Comparison of ENCODE assay signal across 1 cellular context in the genomic region with DNA sequence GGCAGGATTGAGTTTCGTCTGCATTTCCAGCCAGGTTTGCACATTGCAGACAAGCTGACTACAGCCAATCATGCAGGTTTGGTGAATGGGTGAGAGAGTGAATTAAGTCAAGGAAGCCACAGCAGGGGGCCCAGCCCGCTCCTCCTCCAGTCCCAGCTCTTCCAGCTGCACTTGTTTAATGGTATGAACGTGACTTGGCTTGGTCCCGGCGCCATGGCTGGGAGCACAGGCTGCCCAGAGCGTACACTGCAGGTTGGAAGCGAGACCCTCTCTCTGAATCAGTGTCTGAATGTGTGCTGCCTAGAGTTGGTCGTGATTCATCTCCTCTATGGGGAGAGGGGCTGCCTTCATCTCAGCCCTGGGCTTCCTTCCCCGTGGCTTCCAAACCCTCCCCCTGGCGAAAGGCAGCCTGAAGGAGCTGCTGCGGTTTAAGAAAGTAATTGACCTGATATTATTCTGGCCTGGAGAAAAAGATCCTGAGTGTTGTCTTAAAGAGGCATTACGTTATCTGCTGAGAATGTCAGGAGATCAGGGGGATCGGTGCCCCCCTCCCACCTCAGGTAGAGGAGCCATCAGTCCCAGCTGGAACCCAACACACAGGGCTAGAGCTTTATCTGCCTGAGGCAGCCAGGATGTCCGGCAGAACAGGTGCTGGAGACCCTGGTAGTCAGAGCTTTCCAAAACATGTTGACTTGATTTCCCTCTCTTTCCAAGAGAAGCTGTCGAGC.
TF ChIP-seq lines count a peak whose summit lies in the region.

No MANE protein-coding gene starts in this region.

TF ChIP-seq in HEK293, 187 proteins besides CTCF, POLR2A, EP300 and RAD21 (continued from another document):
- TF ChIP-seq, protein P1, sequence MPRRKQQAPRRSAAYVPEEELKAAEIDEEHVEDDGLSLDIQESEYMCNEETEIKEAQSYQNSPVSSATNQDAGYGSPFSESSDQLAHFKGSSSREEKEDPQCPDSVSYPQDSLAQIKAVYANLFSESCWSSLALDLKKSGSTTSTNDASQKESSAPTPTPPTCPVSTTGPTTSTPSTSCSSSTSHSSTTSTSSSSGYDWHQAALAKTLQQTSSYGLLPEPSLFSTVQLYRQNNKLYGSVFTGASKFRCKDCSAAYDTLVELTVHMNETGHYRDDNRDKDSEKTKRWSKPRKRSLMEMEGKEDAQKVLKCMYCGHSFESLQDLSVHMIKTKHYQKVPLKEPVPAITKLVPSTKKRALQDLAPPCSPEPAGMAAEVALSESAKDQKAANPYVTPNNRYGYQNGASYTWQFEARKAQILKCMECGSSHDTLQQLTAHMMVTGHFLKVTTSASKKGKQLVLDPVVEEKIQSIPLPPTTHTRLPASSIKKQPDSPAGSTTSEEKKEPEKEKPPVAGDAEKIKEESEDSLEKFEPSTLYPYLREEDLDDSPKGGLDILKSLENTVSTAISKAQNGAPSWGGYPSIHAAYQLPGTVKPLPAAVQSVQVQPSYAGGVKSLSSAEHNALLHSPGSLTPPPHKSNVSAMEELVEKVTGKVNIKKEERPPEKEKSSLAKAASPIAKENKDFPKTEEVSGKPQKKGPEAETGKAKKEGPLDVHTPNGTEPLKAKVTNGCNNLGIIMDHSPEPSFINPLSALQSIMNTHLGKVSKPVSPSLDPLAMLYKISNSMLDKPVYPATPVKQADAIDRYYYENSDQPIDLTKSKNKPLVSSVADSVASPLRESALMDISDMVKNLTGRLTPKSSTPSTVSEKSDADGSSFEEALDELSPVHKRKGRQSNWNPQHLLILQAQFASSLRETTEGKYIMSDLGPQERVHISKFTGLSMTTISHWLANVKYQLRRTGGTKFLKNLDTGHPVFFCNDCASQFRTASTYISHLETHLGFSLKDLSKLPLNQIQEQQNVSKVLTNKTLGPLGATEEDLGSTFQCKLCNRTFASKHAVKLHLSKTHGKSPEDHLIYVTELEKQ (tag by site-specific recombination; IDR thresholded peaks at IDR 0.05; ENCODE audit: borderline replicate concordance), result no peak
- peak; percentile 83; the same call in 1 of the 2 replicates for TF ChIP-seq TRIM28 (IDR thresholded peaks at IDR 0.05; ENCODE audit: borderline replicate concordance, low read length)
- TF ChIP-seq, protein P2, sequence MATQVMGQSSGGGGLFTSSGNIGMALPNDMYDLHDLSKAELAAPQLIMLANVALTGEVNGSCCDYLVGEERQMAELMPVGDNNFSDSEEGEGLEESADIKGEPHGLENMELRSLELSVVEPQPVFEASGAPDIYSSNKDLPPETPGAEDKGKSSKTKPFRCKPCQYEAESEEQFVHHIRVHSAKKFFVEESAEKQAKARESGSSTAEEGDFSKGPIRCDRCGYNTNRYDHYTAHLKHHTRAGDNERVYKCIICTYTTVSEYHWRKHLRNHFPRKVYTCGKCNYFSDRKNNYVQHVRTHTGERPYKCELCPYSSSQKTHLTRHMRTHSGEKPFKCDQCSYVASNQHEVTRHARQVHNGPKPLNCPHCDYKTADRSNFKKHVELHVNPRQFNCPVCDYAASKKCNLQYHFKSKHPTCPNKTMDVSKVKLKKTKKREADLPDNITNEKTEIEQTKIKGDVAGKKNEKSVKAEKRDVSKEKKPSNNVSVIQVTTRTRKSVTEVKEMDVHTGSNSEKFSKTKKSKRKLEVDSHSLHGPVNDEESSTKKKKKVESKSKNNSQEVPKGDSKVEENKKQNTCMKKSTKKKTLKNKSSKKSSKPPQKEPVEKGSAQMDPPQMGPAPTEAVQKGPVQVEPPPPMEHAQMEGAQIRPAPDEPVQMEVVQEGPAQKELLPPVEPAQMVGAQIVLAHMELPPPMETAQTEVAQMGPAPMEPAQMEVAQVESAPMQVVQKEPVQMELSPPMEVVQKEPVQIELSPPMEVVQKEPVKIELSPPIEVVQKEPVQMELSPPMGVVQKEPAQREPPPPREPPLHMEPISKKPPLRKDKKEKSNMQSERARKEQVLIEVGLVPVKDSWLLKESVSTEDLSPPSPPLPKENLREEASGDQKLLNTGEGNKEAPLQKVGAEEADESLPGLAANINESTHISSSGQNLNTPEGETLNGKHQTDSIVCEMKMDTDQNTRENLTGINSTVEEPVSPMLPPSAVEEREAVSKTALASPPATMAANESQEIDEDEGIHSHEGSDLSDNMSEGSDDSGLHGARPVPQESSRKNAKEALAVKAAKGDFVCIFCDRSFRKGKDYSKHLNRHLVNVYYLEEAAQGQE (tag by site-specific recombination; IDR thresholded peaks at IDR 0.05), result no peak
- TF ChIP-seq ZNF169 (tag by site-specific recombination; IDR thresholded peaks at IDR 0.05), result no peak
- TF ChIP-seq, protein P3, sequence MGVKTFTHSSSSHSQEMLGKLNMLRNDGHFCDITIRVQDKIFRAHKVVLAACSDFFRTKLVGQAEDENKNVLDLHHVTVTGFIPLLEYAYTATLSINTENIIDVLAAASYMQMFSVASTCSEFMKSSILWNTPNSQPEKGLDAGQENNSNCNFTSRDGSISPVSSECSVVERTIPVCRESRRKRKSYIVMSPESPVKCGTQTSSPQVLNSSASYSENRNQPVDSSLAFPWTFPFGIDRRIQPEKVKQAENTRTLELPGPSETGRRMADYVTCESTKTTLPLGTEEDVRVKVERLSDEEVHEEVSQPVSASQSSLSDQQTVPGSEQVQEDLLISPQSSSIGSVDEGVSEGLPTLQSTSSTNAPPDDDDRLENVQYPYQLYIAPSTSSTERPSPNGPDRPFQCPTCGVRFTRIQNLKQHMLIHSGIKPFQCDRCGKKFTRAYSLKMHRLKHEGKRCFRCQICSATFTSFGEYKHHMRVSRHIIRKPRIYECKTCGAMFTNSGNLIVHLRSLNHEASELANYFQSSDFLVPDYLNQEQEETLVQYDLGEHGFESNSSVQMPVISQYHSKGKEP (tag by site-specific recombination; IDR thresholded peaks at IDR 0.05), result peak; percentile 46; the same call in 1 of the 2 replicates
- no peak for TF ChIP-seq ZNF701 (tag by site-specific recombination; IDR thresholded peaks at IDR 0.05)
- TF ChIP-seq ZNF530 (tag by site-specific recombination; IDR thresholded peaks at IDR 0.05; ENCODE audit: low read depth), result no peak
- TF ChIP-seq, protein P4, sequence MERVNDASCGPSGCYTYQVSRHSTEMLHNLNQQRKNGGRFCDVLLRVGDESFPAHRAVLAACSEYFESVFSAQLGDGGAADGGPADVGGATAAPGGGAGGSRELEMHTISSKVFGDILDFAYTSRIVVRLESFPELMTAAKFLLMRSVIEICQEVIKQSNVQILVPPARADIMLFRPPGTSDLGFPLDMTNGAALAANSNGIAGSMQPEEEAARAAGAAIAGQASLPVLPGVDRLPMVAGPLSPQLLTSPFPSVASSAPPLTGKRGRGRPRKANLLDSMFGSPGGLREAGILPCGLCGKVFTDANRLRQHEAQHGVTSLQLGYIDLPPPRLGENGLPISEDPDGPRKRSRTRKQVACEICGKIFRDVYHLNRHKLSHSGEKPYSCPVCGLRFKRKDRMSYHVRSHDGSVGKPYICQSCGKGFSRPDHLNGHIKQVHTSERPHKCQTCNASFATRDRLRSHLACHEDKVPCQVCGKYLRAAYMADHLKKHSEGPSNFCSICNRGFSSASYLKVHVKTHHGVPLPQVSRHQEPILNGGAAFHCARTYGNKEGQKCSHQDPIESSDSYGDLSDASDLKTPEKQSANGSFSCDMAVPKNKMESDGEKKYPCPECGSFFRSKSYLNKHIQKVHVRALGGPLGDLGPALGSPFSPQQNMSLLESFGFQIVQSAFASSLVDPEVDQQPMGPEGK (tag by site-specific recombination; IDR thresholded peaks at IDR 0.05), result no peak
- no peak for TF ChIP-seq ZNF202 (tag by site-specific recombination; IDR thresholded peaks at IDR 0.05; ENCODE audit: borderline replicate concordance)
- TF ChIP-seq GLIS2 (tag by site-specific recombination; IDR thresholded peaks at IDR 0.05), result no peak
- TF ChIP-seq, protein P5, sequence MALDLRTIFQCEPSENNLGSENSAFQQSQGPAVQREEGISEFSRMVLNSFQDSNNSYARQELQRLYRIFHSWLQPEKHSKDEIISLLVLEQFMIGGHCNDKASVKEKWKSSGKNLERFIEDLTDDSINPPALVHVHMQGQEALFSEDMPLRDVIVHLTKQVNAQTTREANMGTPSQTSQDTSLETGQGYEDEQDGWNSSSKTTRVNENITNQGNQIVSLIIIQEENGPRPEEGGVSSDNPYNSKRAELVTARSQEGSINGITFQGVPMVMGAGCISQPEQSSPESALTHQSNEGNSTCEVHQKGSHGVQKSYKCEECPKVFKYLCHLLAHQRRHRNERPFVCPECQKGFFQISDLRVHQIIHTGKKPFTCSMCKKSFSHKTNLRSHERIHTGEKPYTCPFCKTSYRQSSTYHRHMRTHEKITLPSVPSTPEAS (tag by site-specific recombination; IDR thresholded peaks at IDR 0.05), result no peak
- TF ChIP-seq ZNF747 (tag by site-specific recombination; IDR thresholded peaks at IDR 0.05), result no peak
- no peak for TF ChIP-seq ZNF626 (tag by site-specific recombination; IDR thresholded peaks at IDR 0.05)
- TF ChIP-seq OSR2 (tag by site-specific recombination; IDR thresholded peaks at IDR 0.05), result peak; percentile 33
- no peak for TF ChIP-seq SCRT2 (tag by site-specific recombination; IDR thresholded peaks at IDR 0.05)
- TF ChIP-seq, protein P6, sequence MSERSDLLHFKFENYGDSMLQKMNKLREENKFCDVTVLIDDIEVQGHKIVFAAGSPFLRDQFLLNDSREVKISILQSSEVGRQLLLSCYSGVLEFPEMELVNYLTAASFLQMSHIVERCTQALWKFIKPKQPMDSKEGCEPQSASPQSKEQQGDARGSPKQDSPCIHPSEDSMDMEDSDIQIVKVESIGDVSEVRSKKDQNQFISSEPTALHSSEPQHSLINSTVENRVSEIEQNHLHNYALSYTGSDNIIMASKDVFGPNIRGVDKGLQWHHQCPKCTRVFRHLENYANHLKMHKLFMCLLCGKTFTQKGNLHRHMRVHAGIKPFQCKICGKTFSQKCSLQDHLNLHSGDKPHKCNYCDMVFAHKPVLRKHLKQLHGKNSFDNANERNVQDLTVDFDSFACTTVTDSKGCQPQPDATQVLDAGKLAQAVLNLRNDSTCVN (tag by site-specific recombination; optimal IDR thresholded peaks at IDR 0.05), result no peak
- no peak for TF ChIP-seq ZNF426 (tag by site-specific recombination; IDR thresholded peaks at IDR 0.05)
- TF ChIP-seq ZNF341 (tag by site-specific recombination; IDR thresholded peaks at IDR 0.05; ENCODE audit: low read depth), result peak; percentile 32; the same call in 1 of the 2 replicates
- peak; percentile 40; the same call in 1 of the 2 replicates for TF ChIP-seq ZNF394 (tag by site-specific recombination; IDR thresholded peaks at IDR 0.05; ENCODE audit: borderline replicate concordance)
- no peak for TF ChIP-seq ZNF776 (tag by site-specific recombination; IDR thresholded peaks at IDR 0.05; ENCODE audit: borderline replicate concordance)
- TF ChIP-seq ZNF707 (tag by site-specific recombination; IDR thresholded peaks at IDR 0.05), result no peak
- TF ChIP-seq ZNF391 (tag by site-specific recombination; IDR thresholded peaks at IDR 0.05; ENCODE audit: borderline replicate concordance, low read depth), result no peak
- TF ChIP-seq ZNF677 (tag by site-specific recombination; IDR thresholded peaks at IDR 0.05), result no peak
- TF ChIP-seq ZNF843 (tag by site-specific recombination; IDR thresholded peaks at IDR 0.05), result no peak
- TF ChIP-seq GLIS1 (tag by site-specific recombination; IDR thresholded peaks at IDR 0.05), result 0 out of 2 replicates have a peak, but pooled peaks have one; percentile 10
- TF ChIP-seq ZNF529 (tag by site-specific recombination; IDR thresholded peaks at IDR 0.05; ENCODE audit: insufficient replicate concordance), result no peak
- peak; percentile 52 for TF ChIP-seq ZIC2 (tag by site-specific recombination; IDR thresholded peaks at IDR 0.05)
- TF ChIP-seq ZNF624 (tag by site-specific recombination; IDR thresholded peaks at IDR 0.05), result no peak
- no peak for TF ChIP-seq ZNF335 (tag by site-specific recombination; conservative IDR thresholded peaks at IDR 0.05)
- TF ChIP-seq OVOL3 (tag by site-specific recombination; IDR thresholded peaks at IDR 0.05), result no peak
- TF ChIP-seq ZNF660 (tag by site-specific recombination; IDR thresholded peaks at IDR 0.05), result no peak
- TF ChIP-seq TCF7L2 (IDR thresholded peaks at IDR 0.05; ENCODE audit: borderline replicate concordance, low read depth, low read length), result no peak
TF ChIP-seq in HEK293: peak in this region for 7.
